Comparison of ENCODE assay signal across 1 cellular context in the genomic region with DNA sequence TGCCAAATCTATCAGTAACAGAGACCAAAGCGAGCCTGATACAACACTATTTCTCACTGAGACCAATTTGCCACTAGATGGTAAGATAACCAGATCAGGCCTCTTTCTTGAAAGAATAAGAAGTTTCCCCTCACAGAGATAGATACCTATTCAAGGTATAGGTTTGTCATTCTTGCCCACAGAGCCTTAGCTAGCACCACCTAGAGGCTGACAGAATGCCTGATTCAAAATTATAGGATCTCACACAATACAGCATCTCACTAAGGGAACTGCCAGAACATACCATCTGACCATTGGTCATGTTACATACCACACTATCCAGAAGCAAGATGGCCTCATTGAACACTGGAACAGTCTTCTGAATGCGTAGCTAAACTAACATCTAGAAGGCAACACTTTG.
TF ChIP-seq lines count a peak whose summit lies in the region.

No MANE protein-coding gene starts in this region.

TF ChIP-seq in HCT116, 20 proteins besides CTCF, POLR2A, EP300 and RAD21 (continued from another document):
- TF ChIP-seq, protein P1, sequence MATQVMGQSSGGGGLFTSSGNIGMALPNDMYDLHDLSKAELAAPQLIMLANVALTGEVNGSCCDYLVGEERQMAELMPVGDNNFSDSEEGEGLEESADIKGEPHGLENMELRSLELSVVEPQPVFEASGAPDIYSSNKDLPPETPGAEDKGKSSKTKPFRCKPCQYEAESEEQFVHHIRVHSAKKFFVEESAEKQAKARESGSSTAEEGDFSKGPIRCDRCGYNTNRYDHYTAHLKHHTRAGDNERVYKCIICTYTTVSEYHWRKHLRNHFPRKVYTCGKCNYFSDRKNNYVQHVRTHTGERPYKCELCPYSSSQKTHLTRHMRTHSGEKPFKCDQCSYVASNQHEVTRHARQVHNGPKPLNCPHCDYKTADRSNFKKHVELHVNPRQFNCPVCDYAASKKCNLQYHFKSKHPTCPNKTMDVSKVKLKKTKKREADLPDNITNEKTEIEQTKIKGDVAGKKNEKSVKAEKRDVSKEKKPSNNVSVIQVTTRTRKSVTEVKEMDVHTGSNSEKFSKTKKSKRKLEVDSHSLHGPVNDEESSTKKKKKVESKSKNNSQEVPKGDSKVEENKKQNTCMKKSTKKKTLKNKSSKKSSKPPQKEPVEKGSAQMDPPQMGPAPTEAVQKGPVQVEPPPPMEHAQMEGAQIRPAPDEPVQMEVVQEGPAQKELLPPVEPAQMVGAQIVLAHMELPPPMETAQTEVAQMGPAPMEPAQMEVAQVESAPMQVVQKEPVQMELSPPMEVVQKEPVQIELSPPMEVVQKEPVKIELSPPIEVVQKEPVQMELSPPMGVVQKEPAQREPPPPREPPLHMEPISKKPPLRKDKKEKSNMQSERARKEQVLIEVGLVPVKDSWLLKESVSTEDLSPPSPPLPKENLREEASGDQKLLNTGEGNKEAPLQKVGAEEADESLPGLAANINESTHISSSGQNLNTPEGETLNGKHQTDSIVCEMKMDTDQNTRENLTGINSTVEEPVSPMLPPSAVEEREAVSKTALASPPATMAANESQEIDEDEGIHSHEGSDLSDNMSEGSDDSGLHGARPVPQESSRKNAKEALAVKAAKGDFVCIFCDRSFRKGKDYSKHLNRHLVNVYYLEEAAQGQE (IDR thresholded peaks at IDR 0.05; ENCODE audit: low read depth), result no peak
- TF ChIP-seq EGR1 (IDR thresholded peaks at IDR 0.05; ENCODE audit: low read depth), result no peak
- TF ChIP-seq ZNF274 (IDR thresholded peaks at IDR 0.05; ENCODE audit: low read depth, low read length), result no peak
- TF ChIP-seq CEBPB (IDR thresholded peaks at IDR 0.05; ENCODE audit: low read depth), result no peak
- TF ChIP-seq TCF7L2 (IDR thresholded peaks at IDR 0.05; ENCODE audit: borderline replicate concordance, extremely low read depth, insufficient read depth, insufficient read length), result no peak
- TF ChIP-seq SP1 (IDR thresholded peaks at IDR 0.05; ENCODE audit: low read depth), result no peak
- TF ChIP-seq EZH2phosphoT487 (IDR thresholded peaks at IDR 0.05; ENCODE audit: borderline replicate concordance), result no peak
- TF ChIP-seq ELF1 (IDR thresholded peaks at IDR 0.05; ENCODE audit: borderline replicate concordance, low read depth), result no peak
- no peak for TF ChIP-seq JUND (IDR thresholded peaks at IDR 0.05)
- TF ChIP-seq FOSL1 (IDR thresholded peaks at IDR 0.05; ENCODE audit: low read depth), result no peak
- TF ChIP-seq, protein P2, sequence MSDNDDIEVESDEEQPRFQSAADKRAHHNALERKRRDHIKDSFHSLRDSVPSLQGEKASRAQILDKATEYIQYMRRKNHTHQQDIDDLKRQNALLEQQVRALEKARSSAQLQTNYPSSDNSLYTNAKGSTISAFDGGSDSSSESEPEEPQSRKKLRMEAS (IDR thresholded peaks at IDR 0.05), result no peak
